19 cellular contexts compared by ENCODE assay signal in genomic region chr21:36480618-36481017, GRCh38. TPM values are rescaled to one million over a fixed set of nuclear protein-coding genes. Genes with fewer than 3 reads are reported as not detected.
DNase-seq lines count a peak whose midpoint lies in the region; ATAC-seq, FAIRE-seq and TF ChIP-seq lines count a peak whose summit lies in the region.
"Had no signal": no experiment of that assay in that cellular context is flagged by ENCODE, and none has a peak within 500 bp of the region (broad histone marks: within the 10 kb centered on the region; RNA-seq: fewer than 3 reads in every experiment).

No MANE protein-coding gene starts in this region.

- H3K4me1 ChIP-seq in endothelial cell of umbilical vein (ENCODE audit: control insufficient read depth, extremely low read depth, insufficient read depth, low read length) (peaks cover 27% of the 10 kb centered on the region), liver (ENCODE audit: control insufficient read depth in 4 of 4, insufficient read depth in 4 of 4, low read length in 3 of 4) (peaks cover 6 to 51% (median 44%) of the 10 kb centered on the region in 4 donors), spleen (no peaks in the 10 kb centered on the region)
- H3K4me1 ChIP-seq: BE2C had no signal

- no peak overlapping the region for H2AFZ ChIP-seq in endothelial cell of umbilical vein (ENCODE audit: low read depth, low read length)

- H3K27me3 ChIP-seq in endothelial cell of umbilical vein (ENCODE audit: control insufficient read depth in 2 of 2, insufficient read depth in 2 of 2, low read length in 2 of 2) (no peaks in the 10 kb centered on the region), liver (ENCODE audit: control insufficient read depth in 4 of 4, insufficient read depth in 4 of 4, low read length in 3 of 4) (no peaks in the 10 kb centered on the region), spleen (replicated peaks in 1 of 7) (no peaks in the 10 kb centered on the region)

- no peaks in the 10 kb centered on the region for H3K9me1 ChIP-seq in endothelial cell of umbilical vein (replicated peaks; ENCODE audit: control insufficient read depth, extremely low read depth, insufficient read depth, low read length)

- peak overlapping the region; percentile 44; the same call in 1 of the 2 replicates for H3K27ac ChIP-seq in 22Rv1
- no peak overlapping the region for H3K27ac ChIP-seq in endothelial cell of umbilical vein (ENCODE audit: insufficient read depth, low read depth, low read length)
- peak overlapping the region; percentile 88 to 94 for H3K27ac ChIP-seq in liver (ENCODE audit: low read depth in 1 of 2, low read length in 2 of 2)
- H3K27ac ChIP-seq in spleen, result no peak overlapping the region

- dilution Hi-C loops in endothelial cell of umbilical vein (cut with MboI; ENCODE audit: extremely low pct_ligation_motif_present, low sequenced_read_pairs), result no loop called here

- CTCF ChIA-PET in endothelial cell of umbilical vein (lab: Charles Lee), result interaction anchor here (3.3 kb wide), 1 partner anchor 51 kb away, joined by 18 read pairs; no protein-coding TSS in a partner anchor

- H3K4me2 ChIP-seq in endothelial cell of umbilical vein (ENCODE audit: insufficient read depth, low read length), result no peak overlapping the region

- FAIRE-seq in endothelial cell of umbilical vein (lab: Jason Lieb, UNC), result peak; percentile 76
- FAIRE-seq: D721Med, G401.6, GM12891 had no signal

- H3K36me3 ChIP-seq in endothelial cell of umbilical vein (ENCODE audit: control insufficient read depth in 2 of 2, extremely low read depth in 1 of 2, insufficient read depth in 2 of 2, low read length in 2 of 2), result peaks cover 6% of the 10 kb centered on the region in 2 experiments
- H3K36me3 ChIP-seq in liver (ENCODE audit: control insufficient read depth in 4 of 4, insufficient read depth in 3 of 4, low read depth in 1 of 4, low read length in 3 of 4), result peaks cover 0 to 6% (median 2%) of the 10 kb centered on the region in 4 donors
- H3K36me3 ChIP-seq in spleen, result no peaks in the 10 kb centered on the region
- H3K36me3 ChIP-seq: BE2C had no signal

- TF ChIP-seq RAD21 in liver (IDR thresholded peaks at IDR 0.05), result no peak

- no peaks in the 10 kb centered on the region for H4K20me1 ChIP-seq in endothelial cell of umbilical vein (replicated peaks; ENCODE audit: control insufficient read depth, extremely low read depth, insufficient read depth, low read length)

- BruUV-seq in endothelial cell of umbilical vein (replicated peaks; lab: Mats Ljungman, UMichigan), result no TSS peak

- H3K79me2 ChIP-seq in endothelial cell of umbilical vein (ENCODE audit: control insufficient read depth, insufficient read depth, low read length), result peaks cover 13% of the 10 kb centered on the region

- no peak for ATAC-seq in GM19035 (IDR thresholded peaks at IDR 0.05; ENCODE audit: unreplicated experiment)

- WGBS in liver, result 41% methylated on average over 12 of the region's 12 CpGs
- 85 to 96% (median 90%) methylated on average over 12 of the region's 12 CpGs for WGBS in spleen, 5 donors

- TF ChIP-seq POLR2A in endothelial cell of umbilical vein (IDR thresholded peaks at IDR 0.05; ENCODE audit: low read depth, low read length) (no peak), spleen (IDR thresholded peaks at IDR 0.05) (no peak)

- DNase-seq in endothelial cell of umbilical vein (ENCODE audit: low read depth, low spot score), result no peak
- DNase-seq in spleen, result peak; percentile 49
- no peak for DNase-seq in cardiac septum (ENCODE audit: low spot score)
- DNase-seq in kidney glomerular epithelial cell (lab: John Stamatoyannopoulos, UW), result no peak
- no peak for DNase-seq in stimulated activated naive CD4-positive, alpha-beta T cell (lab: John Stamatoyannopoulos, UW)
- DNase-seq: ACHN; BE2C; CD4-positive, alpha-beta T cell; GOT3; H7 had no signal

- POLR2A ChIA-PET in endothelial cell of umbilical vein (lab: Charles Lee), result no interaction called here

- H3K4me3 ChIP-seq in endothelial cell of umbilical vein (replicated peaks in 1 of 3; ENCODE audit: insufficient read depth in 1 of 3, low read depth in 1 of 3, low read length in 3 of 3) (no peak overlapping the region), liver (ENCODE audit: low read depth in 1 of 3, low read length in 3 of 3) (peak overlapping the region; percentile 35 to 91 (median 84)), spleen (no peak overlapping the region)

- no peaks in the 10 kb centered on the region for H3K9me3 ChIP-seq in endothelial cell of umbilical vein (replicated peaks; ENCODE audit: control insufficient read depth, insufficient read depth, low read length)
- H3K9me3 ChIP-seq in liver (ENCODE audit: control insufficient read depth in 4 of 4, low read length in 3 of 4), result no peaks in the 10 kb centered on the region
- H3K9me3 ChIP-seq in spleen, result no peaks in the 10 kb centered on the region
- H3K9me3 ChIP-seq: BE2C, Caco-2 had no signal

- intact Hi-C loops in endothelial cell of umbilical vein (cut with micrococcal nuclease) (no loop called here), spleen (cut with DNase I; ENCODE audit: low total_unique reads) (no loop called here), cardiac septum (cut with DNase I) (no loop called here)

- TF ChIP-seq CTCF in 22Rv1 (IDR thresholded peaks at IDR 0.05), result no peak
- no peak for TF ChIP-seq CTCF in endothelial cell of umbilical vein (IDR thresholded peaks at IDR 0.05; ENCODE audit: extremely low read depth in 1 of 2, insufficient read depth in 1 of 2, low read depth in 1 of 2, low read length in 2 of 2)
- no peak for TF ChIP-seq CTCF in liver (IDR thresholded peaks at IDR 0.05; ENCODE audit: low read depth, low read length, missing input control)
- TF ChIP-seq CTCF in spleen (IDR thresholded peaks at IDR 0.05 in 8 of 11, conservative IDR thresholded peaks at IDR 0.05 in 3 of 11), result no peak

- H3K9ac ChIP-seq in endothelial cell of umbilical vein (replicated peaks; ENCODE audit: extremely low read depth, insufficient read depth, low read length) (no peak overlapping the region), liver (ENCODE audit: low read depth in 1 of 2, low read length in 2 of 2) (peak overlapping the region in 1 of 2 donors; percentile 77)

TF ChIP-seq in endothelial cell of umbilical vein, 7 proteins besides CTCF, POLR2A, EP300 and RAD21:
- TF ChIP-seq GATA2 (IDR thresholded peaks at IDR 0.05; ENCODE audit: insufficient read depth, insufficient read length, low read depth, low read length) (no peak), JUN (IDR thresholded peaks at IDR 0.05; ENCODE audit: borderline replicate concordance, insufficient read depth, insufficient read length, low read depth) (no peak), POLR2AphosphoS5 (IDR thresholded peaks at IDR 0.05; ENCODE audit: insufficient read depth, low read depth, low read length) (no peak), FOS (IDR thresholded peaks at IDR 0.05; ENCODE audit: borderline replicate concordance, insufficient read depth, low read length) (no peak), MAX (IDR thresholded peaks at IDR 0.05; ENCODE audit: insufficient read depth, insufficient read length) (no peak), MYC (IDR thresholded peaks at IDR 0.05; ENCODE audit: low read depth, low read length) (no peak), EZH2 (IDR thresholded peaks at IDR 0.05; ENCODE audit: borderline replicate concordance, low read depth, low read length, severe bottlenecking) (no peak)
TF ChIP-seq in endothelial cell of umbilical vein: peak in this region for 0.

TF ChIP-seq in liver, 16 proteins besides CTCF, POLR2A, EP300 and RAD21 (continues in another document):
- TF ChIP-seq REST (IDR thresholded peaks at IDR 0.05), result no peak

RNA-seq across cellular contexts. Expression of gene CLDN14, which starts 0.7 kb away (rescaled TPM):
- total RNA-seq in endothelial cell of umbilical vein (0.62 and 1.0 TPM in 2 replicates), liver (10 to 100 TPM; 13.6 to 19.4 TPM), spleen (under 1 TPM in 3 of 7 donors, not detected in 4; 0.46 to 0.94 (median 0.70) TPM), cardiac septum (not detected)
- polyA plus RNA-seq in endothelial cell of umbilical vein (2.5 TPM in 2 replicates), liver (10 to 100 TPM in 1 of 2 donors, 1 to 10 TPM in 1; 6.3 to 13.2 TPM), spleen (under 1 TPM; 0.13 to 0.24 (median 0.15) TPM)
- polyA plus RNA-seq in endothelial cell of umbilical vein (2011; cell fraction: cytosol; rRNA removed), result 1.3 and 2.2 TPM in 2 replicates
- 2.2 TPM in 2 replicates for polyA plus RNA-seq in endothelial cell of umbilical vein (2011; cell fraction: nucleus; rRNA removed)
- 3.0 and 3.5 TPM in 2 replicates for polyA plus RNA-seq in endothelial cell of umbilical vein (2012)
- 0.53 TPM in 1 of 2 replicates, not detected in the other for polyA minus RNA-seq in endothelial cell of umbilical vein
- not detected for polyA minus RNA-seq in endothelial cell of umbilical vein (2011; cell fraction: cytosol; rRNA and poly(A)+ RNA removed)
- 1.2 and 2.3 TPM in 2 replicates for polyA minus RNA-seq in endothelial cell of umbilical vein (2011; cell fraction: nucleus; rRNA and poly(A)+ RNA removed)
- total RNA-seq: A172; Caco-2; CD4-positive, alpha-beta T cell; H7; HT-29 had no signal

Comparison
In these comparisons a context has a peak if more than half of its experiments do, and no peak if none do; other contexts are left out.
1. H3K27ac ChIP-seq: peak in 22Rv1 (single experiment) and liver (2 of 2); none in endothelial cell of umbilical vein (single experiment) and spleen (0 of 8).
2. H3K4me3 ChIP-seq: peak in liver (3 of 3); none in endothelial cell of umbilical vein (0 of 3) and spleen (0 of 8).